9 cellular contexts compared by ENCODE assay signal in genomic region chr19:11673608-11674041, GRCh38.
DNase-seq lines count a peak whose midpoint lies in the region; ATAC-seq, FAIRE-seq and TF ChIP-seq lines count a peak whose summit lies in the region.
"Had no signal": no experiment of that assay in that cellular context is flagged by ENCODE, and none has a peak within 500 bp of the region (broad histone marks: within the 10 kb centered on the region; RNA-seq: fewer than 3 reads in every experiment).

No MANE protein-coding gene starts in this region.

- no peaks in the 10 kb centered on the region for H3K9me3 ChIP-seq in DOHH2 (ENCODE audit: control insufficient read depth, insufficient read depth, low read length)

- no peaks in the 10 kb centered on the region for H3K27me3 ChIP-seq in DOHH2 (ENCODE audit: control insufficient read depth, low read length)

- H4K20me1 ChIP-seq in DOHH2 (ENCODE audit: control insufficient read depth, insufficient read depth, low read depth, low read length): no peaks in the 10 kb centered on the region

- FAIRE-seq in GM12891 (lab: Jason Lieb, UNC): no peak

- H3K4me2 ChIP-seq in DOHH2 (ENCODE audit: low read length): peak overlapping the region; percentile 54

- H3K27ac ChIP-seq in DOHH2 (ENCODE audit: low read depth, low read length): no peak overlapping the region
- no peak overlapping the region for H3K27ac ChIP-seq in skin epidermis

- TF ChIP-seq POLR2A in GM12891 (IDR thresholded peaks at IDR 0.05; ENCODE audit: low read depth, low read length): no peak

- TF ChIP-seq CTCF in DOHH2 (IDR thresholded peaks at IDR 0.05; ENCODE audit: low read depth, low read length, poor library complexity, severe bottlenecking): peak; percentile 86

- no peaks in the 10 kb centered on the region for H3F3A ChIP-seq in DOHH2 (ENCODE audit: control insufficient read depth, insufficient read depth)

- H3K4me3 ChIP-seq in DOHH2 (ENCODE audit: low read length) (peak overlapping the region; percentile 50), skin epidermis (peak overlapping the region; percentile 4 to 22 (median 14))

- no peaks in the 10 kb centered on the region for H3K9me2 ChIP-seq in DOHH2 (replicated peaks; ENCODE audit: control insufficient read depth, low read length)

- no peaks in the 10 kb centered on the region for H3K79me2 ChIP-seq in DOHH2 (ENCODE audit: control insufficient read depth, low read length)

- peak; percentile 22 for DNase-seq in M059J (ENCODE audit: low read depth)
- DNase-seq in cerebellar cortex (ENCODE audit: low spot score): peak; percentile 80
- DNase-seq in islet precursor cell: peak; percentile 89
- DNase-seq in GM12891 (ENCODE audit: insufficient read length, low spot score): no peak
- DNase-seq in activated effector memory CD4-positive, alpha-beta T cell treated with anti-CD3 and anti-CD28 coated beads, Interleukin-2, amount 50 U/mL, for 16 hours: no peak

- no peaks in the 10 kb centered on the region for H3K36me3 ChIP-seq in DOHH2 (ENCODE audit: control insufficient read depth, low read length)

- peaks cover 7% of the 10 kb centered on the region for H3K4me1 ChIP-seq in DOHH2 (ENCODE audit: control insufficient read depth, low read length)

- ATAC-seq in HG02678 (IDR thresholded peaks at IDR 0.05; ENCODE audit: unreplicated experiment): no peak
- ATAC-seq: Panc1 had no signal

TF ChIP-seq in GM12891, 5 proteins besides CTCF, POLR2A, EP300 and RAD21:
- TF ChIP-seq TAF1 (IDR thresholded peaks at IDR 0.05; ENCODE audit: low read depth, low read length): no peak
- no peak for TF ChIP-seq POLR2AphosphoS5 (IDR thresholded peaks at IDR 0.05; ENCODE audit: low read depth, low read length)
- TF ChIP-seq PAX5 (IDR thresholded peaks at IDR 0.05; ENCODE audit: insufficient read depth, low read length, severe bottlenecking): no peak
- TF ChIP-seq POU2F2 (IDR thresholded peaks at IDR 0.05; ENCODE audit: low read depth, low read length): no peak

Comparison
In these comparisons a context has a peak if more than half of its experiments do, and no peak if none do; other contexts are left out.
1. DNase-seq: peak in M059J (single experiment), cerebellar cortex (single experiment) and islet precursor cell (single experiment); none in GM12891 (single experiment) and activated effector memory CD4-positive, alpha-beta T cell treated with anti-CD3 and anti-CD28 coated beads, Interleukin-2, amount 50 U/mL, for 16 hours (single experiment).